ENCODE assay signal across 1 cellular context in the genomic region with DNA sequence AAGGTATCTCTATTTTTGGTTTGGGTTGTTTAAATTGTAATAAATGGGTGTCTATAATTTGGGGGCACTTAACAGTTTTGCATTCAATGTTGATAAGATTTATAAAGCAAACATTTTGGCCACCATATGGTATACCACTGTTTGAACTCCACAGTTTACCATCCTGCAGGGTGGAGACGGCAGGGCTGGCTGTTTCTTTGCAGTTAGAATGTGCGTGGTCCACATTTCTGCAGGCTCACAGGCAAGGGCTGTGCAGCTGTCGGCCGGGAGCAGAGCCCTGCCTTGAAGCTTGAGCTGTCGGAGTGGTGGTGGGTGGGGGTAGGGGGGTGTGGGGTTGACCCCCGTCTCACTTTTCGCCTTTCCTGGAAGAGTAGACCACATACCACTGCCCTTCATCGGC.
TF ChIP-seq lines count a peak whose summit lies in the region.

No MANE protein-coding gene starts in this region.

TF ChIP-seq in WTC11, 78 proteins besides CTCF, POLR2A, EP300 and RAD21 (continued from another document):
- TF ChIP-seq, protein P1, sequence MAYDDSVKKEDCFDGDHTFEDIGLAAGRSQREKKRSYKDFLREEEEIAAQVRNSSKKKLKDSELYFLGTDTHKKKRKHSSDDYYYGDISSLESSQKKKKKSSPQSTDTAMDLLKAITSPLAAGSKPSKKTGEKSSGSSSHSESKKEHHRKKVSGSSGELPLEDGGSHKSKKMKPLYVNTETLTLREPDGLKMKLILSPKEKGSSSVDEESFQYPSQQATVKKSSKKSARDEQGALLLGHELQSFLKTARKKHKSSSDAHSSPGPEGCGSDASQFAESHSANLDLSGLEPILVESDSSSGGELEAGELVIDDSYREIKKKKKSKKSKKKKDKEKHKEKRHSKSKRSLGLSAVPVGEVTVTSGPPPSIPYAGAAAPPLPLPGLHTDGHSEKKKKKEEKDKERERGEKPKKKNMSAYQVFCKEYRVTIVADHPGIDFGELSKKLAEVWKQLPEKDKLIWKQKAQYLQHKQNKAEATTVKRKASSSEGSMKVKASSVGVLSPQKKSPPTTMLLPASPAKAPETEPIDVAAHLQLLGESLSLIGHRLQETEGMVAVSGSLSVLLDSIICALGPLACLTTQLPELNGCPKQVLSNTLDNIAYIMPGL (CRISPR knock-in tag; IDR thresholded peaks at IDR 0.05), result no peak
- TF ChIP-seq, protein P2, sequence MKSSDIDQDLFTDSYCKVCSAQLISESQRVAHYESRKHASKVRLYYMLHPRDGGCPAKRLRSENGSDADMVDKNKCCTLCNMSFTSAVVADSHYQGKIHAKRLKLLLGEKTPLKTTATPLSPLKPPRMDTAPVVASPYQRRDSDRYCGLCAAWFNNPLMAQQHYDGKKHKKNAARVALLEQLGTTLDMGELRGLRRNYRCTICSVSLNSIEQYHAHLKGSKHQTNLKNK (CRISPR knock-in tag; IDR thresholded peaks at IDR 0.05), result no peak
- TF ChIP-seq ELF4 (CRISPR knock-in tag; IDR thresholded peaks at IDR 0.05; ENCODE audit: low read depth), result no peak
- TF ChIP-seq, protein P3, sequence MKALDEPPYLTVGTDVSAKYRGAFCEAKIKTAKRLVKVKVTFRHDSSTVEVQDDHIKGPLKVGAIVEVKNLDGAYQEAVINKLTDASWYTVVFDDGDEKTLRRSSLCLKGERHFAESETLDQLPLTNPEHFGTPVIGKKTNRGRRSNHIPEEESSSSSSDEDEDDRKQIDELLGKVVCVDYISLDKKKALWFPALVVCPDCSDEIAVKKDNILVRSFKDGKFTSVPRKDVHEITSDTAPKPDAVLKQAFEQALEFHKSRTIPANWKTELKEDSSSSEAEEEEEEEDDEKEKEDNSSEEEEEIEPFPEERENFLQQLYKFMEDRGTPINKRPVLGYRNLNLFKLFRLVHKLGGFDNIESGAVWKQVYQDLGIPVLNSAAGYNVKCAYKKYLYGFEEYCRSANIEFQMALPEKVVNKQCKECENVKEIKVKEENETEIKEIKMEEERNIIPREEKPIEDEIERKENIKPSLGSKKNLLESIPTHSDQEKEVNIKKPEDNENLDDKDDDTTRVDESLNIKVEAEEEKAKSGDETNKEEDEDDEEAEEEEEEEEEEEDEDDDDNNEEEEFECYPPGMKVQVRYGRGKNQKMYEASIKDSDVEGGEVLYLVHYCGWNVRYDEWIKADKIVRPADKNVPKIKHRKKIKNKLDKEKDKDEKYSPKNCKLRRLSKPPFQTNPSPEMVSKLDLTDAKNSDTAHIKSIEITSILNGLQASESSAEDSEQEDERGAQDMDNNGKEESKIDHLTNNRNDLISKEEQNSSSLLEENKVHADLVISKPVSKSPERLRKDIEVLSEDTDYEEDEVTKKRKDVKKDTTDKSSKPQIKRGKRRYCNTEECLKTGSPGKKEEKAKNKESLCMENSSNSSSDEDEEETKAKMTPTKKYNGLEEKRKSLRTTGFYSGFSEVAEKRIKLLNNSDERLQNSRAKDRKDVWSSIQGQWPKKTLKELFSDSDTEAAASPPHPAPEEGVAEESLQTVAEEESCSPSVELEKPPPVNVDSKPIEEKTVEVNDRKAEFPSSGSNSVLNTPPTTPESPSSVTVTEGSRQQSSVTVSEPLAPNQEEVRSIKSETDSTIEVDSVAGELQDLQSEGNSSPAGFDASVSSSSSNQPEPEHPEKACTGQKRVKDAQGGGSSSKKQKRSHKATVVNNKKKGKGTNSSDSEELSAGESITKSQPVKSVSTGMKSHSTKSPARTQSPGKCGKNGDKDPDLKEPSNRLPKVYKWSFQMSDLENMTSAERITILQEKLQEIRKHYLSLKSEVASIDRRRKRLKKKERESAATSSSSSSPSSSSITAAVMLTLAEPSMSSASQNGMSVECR (CRISPR knock-in tag; IDR thresholded peaks at IDR 0.05; ENCODE audit: borderline replicate concordance), result no peak
- TF ChIP-seq ZNF138 (CRISPR knock-in tag; conservative IDR thresholded peaks at IDR 0.05), result no peak
- TF ChIP-seq, protein P4, sequence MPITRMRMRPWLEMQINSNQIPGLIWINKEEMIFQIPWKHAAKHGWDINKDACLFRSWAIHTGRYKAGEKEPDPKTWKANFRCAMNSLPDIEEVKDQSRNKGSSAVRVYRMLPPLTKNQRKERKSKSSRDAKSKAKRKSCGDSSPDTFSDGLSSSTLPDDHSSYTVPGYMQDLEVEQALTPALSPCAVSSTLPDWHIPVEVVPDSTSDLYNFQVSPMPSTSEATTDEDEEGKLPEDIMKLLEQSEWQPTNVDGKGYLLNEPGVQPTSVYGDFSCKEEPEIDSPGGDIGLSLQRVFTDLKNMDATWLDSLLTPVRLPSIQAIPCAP (CRISPR knock-in tag; IDR thresholded peaks at IDR 0.05), result no peak
- TF ChIP-seq GTF2I (CRISPR knock-in tag; conservative IDR thresholded peaks at IDR 0.05), result no peak
- no peak for TF ChIP-seq NR2C2 (CRISPR knock-in tag; IDR thresholded peaks at IDR 0.05)
TF ChIP-seq in WTC11: peak in this region for 0.
